ENCODE assay signal across 1 cellular context in the genomic region with DNA sequence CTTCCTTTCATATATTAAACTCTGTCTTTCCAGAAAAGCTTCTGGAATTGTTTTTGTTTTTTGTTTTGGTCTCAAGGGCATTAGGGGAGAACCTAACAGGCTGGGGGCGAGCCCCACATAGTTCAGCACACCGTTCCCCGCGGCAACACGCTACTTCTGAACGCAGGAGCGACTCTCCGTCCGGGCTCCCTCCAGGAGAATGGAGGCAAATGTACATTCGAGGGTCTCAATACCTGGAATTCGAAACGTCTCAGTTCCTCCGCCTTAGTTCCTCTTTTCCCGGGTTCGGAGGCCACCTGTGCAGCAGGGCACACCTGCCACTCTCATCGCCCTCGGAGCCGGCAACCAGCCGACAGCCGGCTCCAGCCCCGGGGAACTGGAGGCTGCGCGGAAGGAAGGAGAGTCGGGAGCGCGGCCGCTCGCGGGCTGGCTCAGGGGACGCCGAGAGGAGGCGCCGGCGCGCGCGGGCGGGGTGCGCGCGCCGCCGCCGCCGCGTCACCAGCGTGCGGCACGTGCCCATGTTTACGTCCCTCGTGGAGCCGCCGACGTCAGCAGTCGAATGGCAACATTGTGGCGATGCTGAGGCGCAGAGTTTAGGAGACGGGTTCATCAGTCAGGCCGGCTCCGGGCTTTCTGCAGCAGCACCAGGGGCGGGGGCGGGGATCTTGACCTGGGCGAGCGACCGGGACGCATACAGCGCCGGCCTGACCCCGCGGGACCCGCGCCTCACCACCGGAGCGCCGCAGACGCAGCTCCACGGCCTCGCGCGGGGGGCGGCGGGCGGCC.
TF ChIP-seq lines count a peak whose summit lies in the region.

A gene with protein sequence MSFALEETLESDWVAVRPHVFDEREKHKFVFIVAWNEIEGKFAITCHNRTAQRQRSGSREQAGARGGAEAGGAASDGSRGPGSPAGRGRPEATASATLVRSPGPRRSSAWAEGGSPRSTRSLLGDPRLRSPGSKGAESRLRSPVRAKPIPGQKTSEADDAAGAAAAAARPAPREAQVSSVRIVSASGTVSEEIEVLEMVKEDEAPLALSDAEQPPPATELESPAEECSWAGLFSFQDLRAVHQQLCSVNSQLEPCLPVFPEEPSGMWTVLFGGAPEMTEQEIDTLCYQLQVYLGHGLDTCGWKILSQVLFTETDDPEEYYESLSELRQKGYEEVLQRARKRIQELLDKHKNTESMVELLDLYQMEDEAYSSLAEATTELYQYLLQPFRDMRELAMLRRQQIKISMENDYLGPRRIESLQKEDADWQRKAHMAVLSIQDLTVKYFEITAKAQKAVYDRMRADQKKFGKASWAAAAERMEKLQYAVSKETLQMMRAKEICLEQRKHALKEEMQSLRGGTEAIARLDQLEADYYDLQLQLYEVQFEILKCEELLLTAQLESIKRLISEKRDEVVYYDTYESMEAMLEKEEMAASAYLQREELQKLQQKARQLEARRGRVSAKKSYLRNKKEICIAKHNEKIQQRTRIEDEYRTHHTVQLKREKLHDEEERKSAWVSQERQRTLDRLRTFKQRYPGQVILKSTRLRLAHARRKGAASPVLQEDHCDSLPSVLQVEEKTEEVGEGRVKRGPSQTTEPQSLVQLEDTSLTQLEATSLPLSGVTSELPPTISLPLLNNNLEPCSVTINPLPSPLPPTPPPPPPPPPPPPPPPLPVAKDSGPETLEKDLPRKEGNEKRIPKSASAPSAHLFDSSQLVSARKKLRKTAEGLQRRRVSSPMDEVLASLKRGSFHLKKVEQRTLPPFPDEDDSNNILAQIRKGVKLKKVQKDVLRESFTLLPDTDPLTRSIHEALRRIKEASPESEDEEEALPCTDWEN (plus strand): TSS at position 554 of the 786 bp plus-strand sequence. CDS start 520 bp downstream, outside the sequence.

TF ChIP-seq in endothelial cell of umbilical vein, 7 proteins besides CTCF, POLR2A, EP300 and RAD21 (continued from another document):
- no peak for TF ChIP-seq GATA2 (IDR thresholded peaks at IDR 0.05; ENCODE audit: insufficient read depth, insufficient read length, low read depth, low read length)
